Comparison of ENCODE assay signal across 18 cellular contexts in genomic region chr20:41179961-41180360, GRCh38. TPM values are rescaled to one million over a fixed set of nuclear protein-coding genes. Genes with fewer than 3 reads are reported as not detected.
DNase-seq lines count a peak whose midpoint lies in the region; ATAC-seq, FAIRE-seq and TF ChIP-seq lines count a peak whose summit lies in the region.
"Had no signal": no experiment of that assay in that cellular context is flagged by ENCODE, and none has a peak within 500 bp of the region (broad histone marks: within the 10 kb centered on the region; RNA-seq: fewer than 3 reads in every experiment).

No MANE protein-coding gene starts in this region.

- H3K27ac Mint-ChIP-seq in activated naive CD8-positive, alpha-beta T cell = peak overlapping the region; percentile 75
- no peak overlapping the region for H3K27ac Mint-ChIP-seq in activated naive CD8-positive, alpha-beta T cell treated with anti-CD3 and anti-CD28 coated beads for 36 hours
- H3K27ac Mint-ChIP-seq: dendritic cell treated with granulocyte-macrophage colony-stimulating factor and Interleukin-4, amounts not matched to agents 40 ng/mL and 50 ng/mL, for 4 days had no signal

- peaks cover 23% of the 10 kb centered on the region for H3K4me1 Mint-ChIP-seq in activated naive CD8-positive, alpha-beta T cell (ENCODE audit: low read depth)
- peaks cover 19% of the 10 kb centered on the region for H3K4me1 Mint-ChIP-seq in activated naive CD8-positive, alpha-beta T cell treated with anti-CD3 and anti-CD28 coated beads for 36 hours

- H3K36me3 ChIP-seq in adrenal gland (replicated peaks in 1 of 2) (peaks cover 0 to 7% of the 10 kb centered on the region in 2 donors), tibial artery (peaks cover 15 to 39% (median 36%) of the 10 kb centered on the region in 3 donors)
- H3K36me3 ChIP-seq: transverse colon had no signal

- 91 to 96% (median 94%) methylated on average over 6 to 8 of the region's 8 CpGs for WGBS in adrenal gland, 4 donors
- WGBS in right cardiac atrium = 95% methylated on average over 8 of the region's 8 CpGs

- H3K9me3 ChIP-seq in adrenal gland (replicated peaks in 1 of 3) (no peaks in the 10 kb centered on the region), right cardiac atrium (ENCODE audit: control insufficient read depth, low read length) (no peaks in the 10 kb centered on the region), tibial artery (no peaks in the 10 kb centered on the region)
- H3K9me3 ChIP-seq: esophagus squamous epithelium, transverse colon had no signal

- FAIRE-seq in D721Med (lab: Jason Lieb, UNC) = no peak
- FAIRE-seq: GM19239 had no signal

- intact Hi-C loops in adrenal gland (cut with DNase I) (loop anchor here in 1 of 2 donors (10.0 kb wide), 1 partner anchor 45 kb away; no protein-coding TSS in a partner anchor), right cardiac atrium (cut with DNase I) (loop anchor here in 3 of 4 donors (5.0 to 10.0 kb wide), 3 partner anchors 47 to 235 kb away; no protein-coding TSS in a partner anchor), tibial artery (cut with DNase I; ENCODE audit: low total_unique reads) (loop anchor here (5.0 kb wide), 1 partner anchor 67 kb away; no protein-coding TSS in a partner anchor)

- no peak for DNase-seq in activated naive CD8-positive, alpha-beta T cell treated with anti-CD3 and anti-CD28 coated beads for 36 hours
- DNase-seq in adrenal gland (peak in 4 of 7 donors; percentile 7 to 29 (median 14)), right cardiac atrium (peak in 1 of 3 donors; percentile 37), tibial artery (peak in 1 of 2 donors; percentile 53), D721Med (ENCODE audit: insufficient read length, low spot score) (no peak), SHP77 treated with DMSO at 0.1 percent for 48 hours (lab: John Stamatoyannopoulos, UW) (no peak)
- DNase-seq in stimulated activated CD4-positive, alpha-beta T cell treated with anti-CD3 and anti-CD28 coated beads, Interleukin-15, amount 100 ng/mL, for 24 hours = no peak
- DNase-seq: Calu3, esophagus squamous epithelium, naive B cell, NCI-H1417 treated with DMSO at 0.1 percent for 48 hours, transverse colon had no signal

- peaks cover 8 to 11% of the 10 kb centered on the region in 2 donors for H3K4me1 ChIP-seq in adrenal gland (replicated peaks in 1 of 2)
- peaks cover 25% of the 10 kb centered on the region for H3K4me1 ChIP-seq in right cardiac atrium (ENCODE audit: control insufficient read depth, insufficient read depth, low read length)
- peaks cover 0 to 61% (median 49%) of the 10 kb centered on the region in 4 donors for H3K4me1 ChIP-seq in tibial artery

- H3K36me3 Mint-ChIP-seq in activated naive CD8-positive, alpha-beta T cell = peaks cover 4% of the 10 kb centered on the region
- H3K36me3 Mint-ChIP-seq in activated naive CD8-positive, alpha-beta T cell treated with anti-CD3 and anti-CD28 coated beads for 36 hours = peaks cover 7% of the 10 kb centered on the region

- H3K27me3 ChIP-seq in adrenal gland = no peaks in the 10 kb centered on the region
- H3K27me3 ChIP-seq in right cardiac atrium (ENCODE audit: control insufficient read depth, insufficient read depth) = no peaks in the 10 kb centered on the region
- H3K27me3 ChIP-seq in tibial artery = no peaks in the 10 kb centered on the region
- H3K27me3 ChIP-seq: esophagus squamous epithelium, transverse colon had no signal

- ATAC-seq in right cardiac atrium = no peak

- H3K9me3 Mint-ChIP-seq in activated naive CD8-positive, alpha-beta T cell (ENCODE audit: low read depth) = no peaks in the 10 kb centered on the region
- H3K9me3 Mint-ChIP-seq in activated naive CD8-positive, alpha-beta T cell treated with anti-CD3 and anti-CD28 coated beads for 36 hours = no peaks in the 10 kb centered on the region
- H3K9me3 Mint-ChIP-seq: dendritic cell treated with granulocyte-macrophage colony-stimulating factor and Interleukin-4, amounts not matched to agents 40 ng/mL and 50 ng/mL, for 4 days; naive B cell had no signal

- peak overlapping the region in 1 of 5 donors; percentile 9 for H3K27ac ChIP-seq in adrenal gland
- peak overlapping the region; percentile 3 for H3K27ac ChIP-seq in right cardiac atrium (ENCODE audit: low read length)
- H3K27ac ChIP-seq in tibial artery = peak overlapping the region; percentile 73 to 83
- H3K27ac ChIP-seq: HL-60, KMS-11, SK-N-MC had no signal

- H3K4me3 Mint-ChIP-seq in activated naive CD8-positive, alpha-beta T cell = no peak overlapping the region
- H3K4me3 Mint-ChIP-seq in activated naive CD8-positive, alpha-beta T cell treated with anti-CD3 and anti-CD28 coated beads for 36 hours = no peak overlapping the region
- H3K4me3 Mint-ChIP-seq: dendritic cell treated with granulocyte-macrophage colony-stimulating factor and Interleukin-4, amounts not matched to agents 40 ng/mL and 50 ng/mL, for 4 days; naive B cell had no signal

- no peak for TF ChIP-seq POLR2A in adrenal gland (IDR thresholded peaks at IDR 0.05)

- no peaks in the 10 kb centered on the region for H3K27me3 Mint-ChIP-seq in activated naive CD8-positive, alpha-beta T cell
- no peaks in the 10 kb centered on the region for H3K27me3 Mint-ChIP-seq in activated naive CD8-positive, alpha-beta T cell treated with anti-CD3 and anti-CD28 coated beads for 36 hours
- H3K27me3 Mint-ChIP-seq: dendritic cell treated with granulocyte-macrophage colony-stimulating factor and Interleukin-4, amounts not matched to agents 40 ng/mL and 50 ng/mL, for 4 days; naive B cell had no signal

- no peak overlapping the region for H3K4me3 ChIP-seq in adrenal gland
- H3K4me3 ChIP-seq in right cardiac atrium (ENCODE audit: low read length) = no peak overlapping the region
- H3K4me3 ChIP-seq in tibial artery = no peak overlapping the region
- H3K4me3 ChIP-seq: esophagus squamous epithelium, SK-N-MC, transverse colon had no signal

- TF ChIP-seq CTCF in adrenal gland (IDR thresholded peaks at IDR 0.05) (no peak), tibial artery (IDR thresholded peaks at IDR 0.05) (no peak), D721Med (IDR thresholded peaks at IDR 0.05; ENCODE audit: insufficient read depth, missing control alignments) (no peak)

RNA-seq across cellular contexts. Expression of gene PLCG1, which starts 42.6 kb away (rescaled TPM):
- 100 to 1,000 TPM; 156 to 162 TPM for total RNA-seq in activated naive CD8-positive, alpha-beta T cell treated with anti-CD3 and anti-CD28 coated beads for 36 hours
- total RNA-seq in adrenal gland = 100 to 1,000 TPM in 2 of 8 donors, 10 to 100 TPM in 6; 49.3 to 120 (median 82.0) TPM
- polyA plus RNA-seq in adrenal gland = 100 to 1,000 TPM in 1 of 3 donors, 10 to 100 TPM in 2; 32.9 to 139 (median 78.1) TPM
- 10 to 100 TPM; 50.1 to 62.2 (median 58.3) TPM for total RNA-seq in right cardiac atrium
- 45.6 TPM for polyA plus RNA-seq in right cardiac atrium

Comparison
In these comparisons a context has a peak if more than half of its experiments do, and no peak if none do; other contexts are left out.
1. DNase-seq: peak in adrenal gland (4 of 7); none in activated naive CD8-positive, alpha-beta T cell treated with anti-CD3 and anti-CD28 coated beads for 36 hours (single experiment), D721Med (single experiment), SHP77 treated with DMSO at 0.1 percent for 48 hours (single experiment) and stimulated activated CD4-positive, alpha-beta T cell treated with anti-CD3 and anti-CD28 coated beads, Interleukin-15, amount 100 ng/mL, for 24 hours (single experiment).